24 cellular contexts compared by ENCODE assay signal in genomic region chr6:114009192-114009591, GRCh38.
"Had no signal": no experiment of that assay in that cellular context is flagged by ENCODE, and none has a peak within 500 bp of the region (broad histone marks: within the 10 kb centered on the region; RNA-seq: fewer than 3 reads in every experiment).

No MANE protein-coding gene starts in this region.

- H3K4me2 ChIP-seq: neural progenitor cell had no signal

- H3K27me3 ChIP-seq: brain microvascular endothelial cell, foreskin keratinocyte, neural progenitor cell had no signal

- ATAC-seq: activated CD8-positive, alpha-beta T cell treated with anti-CD3 and anti-CD28 coated beads, Interleukin-2, amount 10 ng/mL, durations not matched to agents 7 days and 5 days; foreskin keratinocyte; left cardiac atrium; naive thymus-derived CD8-positive, alpha-beta T cell; sciatic nerve had no signal

- H3K36me3 Mint-ChIP-seq: activated naive CD4-positive, alpha-beta T cell treated with anti-CD3 and anti-CD28 coated beads, Interleukin-2, amount 50 U/mL, for 24 hours; neural progenitor cell had no signal

- H3K36me3 ChIP-seq: brain microvascular endothelial cell, neural progenitor cell, spleen, WERI-Rb-1 had no signal

- H3K4me3 Mint-ChIP-seq: activated CD8-positive, alpha-beta T cell treated with anti-CD3 and anti-CD28 coated beads, Interleukin-2, amount 10 ng/mL, durations not matched to agents 7 days and 5 days; activated naive CD4-positive, alpha-beta T cell treated with anti-CD3 and anti-CD28 coated beads, Interleukin-2, amount 50 U/mL, for 24 hours; activated T-helper 1 cell treated with anti-CD3 and anti-CD28 coated beads, Interleukin-12 subunit alpha, Interleukin-12 subunit beta, Interleukin-2, Interleukin-4 antibody, amounts not matched to agents 30 ng/mL and 10 ng/mL and 1 ng/mL, durations not matched to agents 14 hours and 24 hours and 36 hours; naive thymus-derived CD8-positive, alpha-beta T cell; neural progenitor cell had no signal

- H3K9ac ChIP-seq: neural progenitor cell had no signal

- H3K27ac ChIP-seq: brain microvascular endothelial cell, foreskin keratinocyte, neural progenitor cell, spleen, WERI-Rb-1 had no signal

- H3K27ac Mint-ChIP-seq: activated CD8-positive, alpha-beta T cell treated with anti-CD3 and anti-CD28 coated beads, Interleukin-2, amount 10 ng/mL, durations not matched to agents 7 days and 5 days; activated naive CD4-positive, alpha-beta T cell treated with anti-CD3 and anti-CD28 coated beads, Interleukin-2, amount 50 U/mL, for 24 hours; activated T-helper 1 cell treated with anti-CD3 and anti-CD28 coated beads, Interleukin-12 subunit alpha, Interleukin-12 subunit beta, Interleukin-2, Interleukin-4 antibody, amounts not matched to agents 30 ng/mL and 10 ng/mL and 1 ng/mL, durations not matched to agents 14 hours and 24 hours and 36 hours; naive thymus-derived CD8-positive, alpha-beta T cell; neural progenitor cell had no signal

- DNase-seq: activated CD4-positive, alpha-beta T cell treated with anti-CD3 and anti-CD28 coated beads for 1 hour; activated CD4-positive, alpha-beta T cell treated with anti-CD3 and anti-CD28 coated beads, Interleukin-2, amount 50 U/mL, for 1 hour; activated CD8-positive, alpha-beta T cell treated with anti-CD3 and anti-CD28 coated beads, Interleukin-2, amount 10 ng/mL, durations not matched to agents 7 days and 5 days; activated gamma-delta T cell treated with Interleukin-2 at 50 U/mL for 16 hours; aorta; brain microvascular endothelial cell; central memory CD4-positive, alpha-beta T cell; dermis blood vessel endothelial cell; effector CD8-positive, alpha-beta T cell; foreskin keratinocyte; islet precursor cell; left cardiac atrium; mesenchymal stem cell; naive thymus-derived CD8-positive, alpha-beta T cell; posterior cingulate gyrus; spleen; stimulated activated CD4-positive, alpha-beta T cell treated with anti-CD3 and anti-CD28 coated beads, Interleukin-4, amount 100 ng/mL, for 24 hours; stimulated activated naive CD4-positive, alpha-beta T cell treated with Interleukin-2 at 50 U/mL for 16 hours; T-helper 1 cell; WERI-Rb-1 had no signal

- H3K4me1 ChIP-seq: neural progenitor cell had no signal

- H2AFZ ChIP-seq: neural progenitor cell had no signal

- H3K4me3 ChIP-seq: neural progenitor cell, spleen had no signal

- H3K9me3 Mint-ChIP-seq: activated naive CD4-positive, alpha-beta T cell treated with anti-CD3 and anti-CD28 coated beads, Interleukin-2, amount 50 U/mL, for 24 hours; neural progenitor cell had no signal
